Comparison of ENCODE assay signal across 25 cellular contexts in genomic region chr6:96911171-96911570, GRCh38. TPM values are rescaled to one million over a fixed set of nuclear protein-coding genes. Genes with fewer than 3 reads are reported as not detected.
A peak's percentile ranks its signal among the peaks of the same experiment; 100 is the strongest.
DNase-seq lines count a peak whose midpoint lies in the region; ATAC-seq, FAIRE-seq and TF ChIP-seq lines count a peak whose summit lies in the region.
"Had no signal": no experiment of that assay in that cellular context is flagged by ENCODE, and none has a peak within 500 bp of the region (broad histone marks: within the 10 kb centered on the region; RNA-seq: fewer than 3 reads in every experiment).

No MANE protein-coding gene starts in this region.

- H3K4me2 ChIP-seq in BLaER1, result peak overlapping the region; percentile 22
- H3K4me2 ChIP-seq: A549 had no signal

- no peak for FAIRE-seq in pancreas (lab: Jason Lieb, UNC)
- FAIRE-seq: A549, G401.6, GM12878, GM12892, GM18507, GM19239 had no signal

- H3K27ac ChIP-seq in BLaER1 (no peak overlapping the region), HEK293 (ENCODE audit: extremely low read depth, low read depth, low read length) (no peak overlapping the region), pancreas (no peak overlapping the region)
- H3K27ac ChIP-seq: 22Rv1, A549 had no signal

- no peaks in the 10 kb centered on the region for H3K9me3 ChIP-seq in BLaER1
- H3K9me3 ChIP-seq in HEK293 (ENCODE audit: control insufficient read depth, insufficient read depth, low read depth, low read length), result no peaks in the 10 kb centered on the region
- H3K9me3 ChIP-seq in pancreas, result no peaks in the 10 kb centered on the region
- H3K9me3 ChIP-seq: A549 had no signal

- WGBS in pancreas, 2 donors, result 67 to 79% methylated on average over 3 of the region's 3 CpGs

- TF ChIP-seq CTCF in GM12865 (IDR thresholded peaks at IDR 0.05; ENCODE audit: insufficient read depth, low read depth, low read length, missing control alignments) (no peak), HEK293 (tag by site-specific recombination; IDR thresholded peaks at IDR 0.05) (no peak), pancreas (IDR thresholded peaks at IDR 0.05) (no peak)

- H3K27me3 ChIP-seq in BLaER1, result no peaks in the 10 kb centered on the region
- H3K27me3 ChIP-seq in pancreas, result no peaks in the 10 kb centered on the region

- no peaks in the 10 kb centered on the region for H3K36me3 ChIP-seq in BLaER1
- no peaks in the 10 kb centered on the region for H3K36me3 ChIP-seq in HEK293 (ENCODE audit: control insufficient read depth in 2 of 2, insufficient read depth in 1 of 2, low read length in 2 of 2)
- H3K36me3 ChIP-seq in pancreas, result no peaks in the 10 kb centered on the region

- ATAC-seq in GM18511 (IDR thresholded peaks at IDR 0.05; ENCODE audit: unreplicated experiment), result no peak
- no peak for ATAC-seq in pancreas
- ATAC-seq: A549, GM12878 had no signal

- intact Hi-C loops in pancreas (cut with DNase I), result no loop called here

- H3K4me1 ChIP-seq in BLaER1 (peaks cover 6% of the 10 kb centered on the region), HEK293 (ENCODE audit: control insufficient read depth, insufficient read depth, low read length) (no peaks in the 10 kb centered on the region), pancreas (no peaks in the 10 kb centered on the region)
- H3K4me1 ChIP-seq: A549 had no signal

- no peaks in the 10 kb centered on the region for H4K20me1 ChIP-seq in BLaER1

- H3K4me3 ChIP-seq in BLaER1 (no peak overlapping the region), GM12865 (ENCODE audit: low read depth, low read length) (no peak overlapping the region), HEK293 (ENCODE audit: low read depth, low read length) (no peak overlapping the region), pancreas (no peak overlapping the region)
- H3K4me3 ChIP-seq: A549, GM12878 had no signal

- POLR2A ChIA-PET in HEK293 (lab: Yijun Ruan, JAX), result no interaction called here

- in situ Hi-C loops in SK-MEL-5 (cut with HindIII; ENCODE audit: low pct_unique_long_range_greater_than_20kb, low sequenced_read_pairs), result no loop called here

- DNase-seq in GM12865 (ENCODE audit: low read depth) (peak; percentile 34), SK-MEL-5 (ENCODE audit: low read depth, low spot score) (peak; percentile 89), pancreas (no peak), C1 segment of cervical spinal cord (lab: John Stamatoyannopoulos, UW) (no peak)
- no peak for DNase-seq in activated CD4-positive, alpha-beta T cell treated with anti-CD3 and anti-CD28 coated beads for 1 hour
- DNase-seq: AML-193; CD4-positive, alpha-beta memory T cell; CD4-positive, CD25-positive, alpha-beta regulatory T cell; CD8-positive, alpha-beta memory T cell; COR-L47; DMS 273 treated with DMSO at 0.1 percent for 48 hours; DMS79 treated with DMSO at 0.1 percent for 48 hours; GF-D8 had no signal

- no peak overlapping the region for H3K9ac ChIP-seq in BLaER1

- CTCF ChIA-PET in HEK293 (lab: Yijun Ruan, JAX), result interaction anchor here (4.1 kb wide), 1 partner anchor 12 kb away, joined by 24 read pairs; the partner anchor contains the start of gene NDUFAF4

TF ChIP-seq in HEK293, 187 proteins besides CTCF, POLR2A, EP300 and RAD21:
- TF ChIP-seq ZNF645 (tag by site-specific recombination; IDR thresholded peaks at IDR 0.05) (no peak), ZNF701 (tag by site-specific recombination; IDR thresholded peaks at IDR 0.05) (peak; percentile 81)

RNA-seq across cellular contexts. Expression of gene KLHL32, which starts 13.4 kb away (rescaled TPM):
- 6.1 and 7.3 TPM in 2 replicates for total RNA-seq in SK-MEL-5 (2014; rRNA removed; shearing (Covaris generic))
- polyA plus RNA-seq in SK-MEL-5 (2015; cell fraction: cytosol; rRNA removed), result 5.4 and 7.3 TPM in 2 replicates
- 6.8 and 10.0 TPM in 2 replicates for polyA plus RNA-seq in SK-MEL-5 (2015; cell fraction: nucleus; rRNA removed)
- total RNA-seq in pancreas, result 1 to 10 TPM in 1 of 6 donors, under 1 TPM in 5; 0.37 to 1.3 (median 0.43) TPM
- 1 to 10 TPM in 1 of 2 donors, under 1 TPM in 1; 0.49 to 1.2 TPM for polyA plus RNA-seq in pancreas
- total RNA-seq: A172 had no signal
- polyA plus RNA-seq: CD14-positive monocyte had no signal

RNA-seq across cellular contexts. Expression of gene NDUFAF4, which starts 13.5 kb away (rescaled TPM):
- 120 and 122 TPM in 2 replicates for total RNA-seq in SK-MEL-5 (2014; rRNA removed; shearing (Covaris generic))
- 33.7 and 39.8 TPM in 2 replicates for polyA plus RNA-seq in SK-MEL-5 (2015; cell fraction: cytosol; rRNA removed)
- polyA plus RNA-seq in SK-MEL-5 (2015; cell fraction: nucleus; rRNA removed), result 26.8 and 35.8 TPM in 2 replicates
- total RNA-seq in pancreas, result 10 to 100 TPM in 5 of 6 donors, 1 to 10 TPM in 1; 8.2 to 15.2 (median 12.0) TPM
- 10 to 100 TPM; 11.1 to 17.0 TPM for polyA plus RNA-seq in pancreas

Comparison
In these comparisons a context has a peak if more than half of its experiments do, and no peak if none do; other contexts are left out.
1. DNase-seq: peak in GM12865 (single experiment) and SK-MEL-5 (single experiment); none in activated CD4-positive, alpha-beta T cell treated with anti-CD3 and anti-CD28 coated beads for 1 hour (single experiment), pancreas (0 of 6) and C1 segment of cervical spinal cord (0 of 14).